ENCODE assay signal across 8 cellular contexts in genomic region chr1:154936416-154937050, GRCh38. TPM values are rescaled to one million over a fixed set of nuclear protein-coding genes. Genes with fewer than 3 reads are reported as not detected.
DNase-seq lines count a peak whose midpoint lies in the region; ATAC-seq and TF ChIP-seq lines count a peak whose summit lies in the region.

Gene PMVK, minus strand, starts transcription at chr1:154936719. Its CDS starts 34 bp downstream, at chr1:154936685.

- H3K27ac Mint-ChIP-seq in GM23338 = peak within 1 kb of the TSS; percentile 100
- peak within 1 kb of the TSS; percentile 95 for H3K27ac Mint-ChIP-seq in activated T-helper 2 cell treated with anti-CD3 and anti-CD28 coated beads, Interferon-gamma antibody, Interleukin-2, Interleukin-4, amounts not matched to agents 10 μg/mL and 5 μg/mL and 100 μg/mL, durations not matched to agents 14 hours and 24 hours and 36 hours
- H3K27ac Mint-ChIP-seq in natural killer cell treated with Interleukin-12 subunit alpha and Interleukin-12 subunit beta and Interleukin-15 and Interleukin-18, amount 100 ng/mL, for 72 hours = peak within 1 kb of the TSS; percentile 99

- H3K4me2 ChIP-seq in GM23338 = peak within 1 kb of the TSS; percentile 84

- DNase-seq in EH (ENCODE audit: low read depth) = peak; percentile 94
- DNase-seq in GM23338 (ENCODE audit: low spot score) = peak; percentile 98
- peak; percentile 99 for DNase-seq in RPMI8226
- peak; percentile 94 for DNase-seq in activated T-helper 2 cell treated with anti-CD3 and anti-CD28 coated beads, Interferon-gamma antibody, Interleukin-2, Interleukin-4, amounts not matched to agents 10 μg/mL and 5 μg/mL and 100 μg/mL, durations not matched to agents 14 hours and 24 hours and 36 hours (ENCODE audit: low spot score)
- DNase-seq in fibroblast of peridontal ligament (ENCODE audit: extremely low read depth) = peak; percentile 97
- peak; percentile 97 for DNase-seq in natural killer cell treated with Interleukin-12 subunit alpha and Interleukin-12 subunit beta and Interleukin-15 and Interleukin-18, amount 100 ng/mL, for 72 hours (ENCODE audit: low spot score)
- peak; percentile 96 for DNase-seq in stimulated activated naive CD8-positive, alpha-beta T cell treated with anti-CD3 and anti-CD28 coated beads, Interleukin-15, Interleukin-2, amounts not matched to agents 100 U/mL and 50 U/mL, for 24 hours

- peak in 1 of 2 experiments; percentile 45; a peak in 3 of 4 replicates for TF ChIP-seq CTCF in GM23338 (conservative IDR thresholded peaks at IDR 0.05; ENCODE audit: low read depth in 2 of 2)
- peak; percentile 53; the same call in 1 of the 2 replicates for TF ChIP-seq CTCF in LNCAP (IDR thresholded peaks at IDR 0.05)

- peak within 1 kb of the TSS; percentile 87 for H3K4me3 Mint-ChIP-seq in GM23338
- H3K4me3 Mint-ChIP-seq in activated T-helper 2 cell treated with anti-CD3 and anti-CD28 coated beads, Interferon-gamma antibody, Interleukin-2, Interleukin-4, amounts not matched to agents 10 μg/mL and 5 μg/mL and 100 μg/mL, durations not matched to agents 14 hours and 24 hours and 36 hours (ENCODE audit: low read depth) = peak within 1 kb of the TSS; percentile 93
- H3K4me3 Mint-ChIP-seq in natural killer cell treated with Interleukin-12 subunit alpha and Interleukin-12 subunit beta and Interleukin-15 and Interleukin-18, amount 100 ng/mL, for 72 hours = peak within 1 kb of the TSS; percentile 97

- peaks cover 4% of the 10 kb centered on the region; the same call in 1 of the 3 replicates for H3K36me3 Mint-ChIP-seq in GM23338 (ENCODE audit: low read depth)
- peaks cover 12% of the 10 kb centered on the region for H3K36me3 Mint-ChIP-seq in activated T-helper 2 cell treated with anti-CD3 and anti-CD28 coated beads, Interferon-gamma antibody, Interleukin-2, Interleukin-4, amounts not matched to agents 10 μg/mL and 5 μg/mL and 100 μg/mL, durations not matched to agents 14 hours and 24 hours and 36 hours (ENCODE audit: low read depth)
- H3K36me3 Mint-ChIP-seq in natural killer cell treated with Interleukin-12 subunit alpha and Interleukin-12 subunit beta and Interleukin-15 and Interleukin-18, amount 100 ng/mL, for 72 hours = no peaks in the 10 kb centered on the region

- no peaks in the 10 kb centered on the region for H3K36me3 ChIP-seq in GM23338 (ENCODE audit: insufficient read depth)

- H3K27me3 ChIP-seq in GM23338 (ENCODE audit: insufficient read depth) = no peaks in the 10 kb centered on the region; the same call in 1 of the 2 replicates

- H3F3A ChIP-seq in GM23338 (replicated peaks; ENCODE audit: low read depth) = peaks cover 10% of the 10 kb centered on the region

- peaks cover 23% of the 10 kb centered on the region for H3K4me1 Mint-ChIP-seq in GM23338
- peaks cover 44% of the 10 kb centered on the region for H3K4me1 Mint-ChIP-seq in activated T-helper 2 cell treated with anti-CD3 and anti-CD28 coated beads, Interferon-gamma antibody, Interleukin-2, Interleukin-4, amounts not matched to agents 10 μg/mL and 5 μg/mL and 100 μg/mL, durations not matched to agents 14 hours and 24 hours and 36 hours (ENCODE audit: low read depth)
- peaks cover 38 to 46% of the 10 kb centered on the region in 2 donors for H3K4me1 Mint-ChIP-seq in natural killer cell treated with Interleukin-12 subunit alpha and Interleukin-12 subunit beta and Interleukin-15 and Interleukin-18, amount 100 ng/mL, for 72 hours (ENCODE audit: low read depth in 2 of 2)

- H3K27me3 Mint-ChIP-seq in GM23338 (ENCODE audit: insufficient read depth, low read depth, poor library complexity) = peaks cover 27% of the 10 kb centered on the region
- H3K27me3 Mint-ChIP-seq in activated T-helper 2 cell treated with anti-CD3 and anti-CD28 coated beads, Interferon-gamma antibody, Interleukin-2, Interleukin-4, amounts not matched to agents 10 μg/mL and 5 μg/mL and 100 μg/mL, durations not matched to agents 14 hours and 24 hours and 36 hours (ENCODE audit: low read depth) = no peaks in the 10 kb centered on the region
- no peaks in the 10 kb centered on the region for H3K27me3 Mint-ChIP-seq in natural killer cell treated with Interleukin-12 subunit alpha and Interleukin-12 subunit beta and Interleukin-15 and Interleukin-18, amount 100 ng/mL, for 72 hours

- peak within 1 kb of the TSS; percentile 64 for H3K4me3 ChIP-seq in GM23338

- peak; percentile 85 for ATAC-seq in GM23338
- peak; percentile 92 to 96 for ATAC-seq in natural killer cell treated with Interleukin-12 subunit alpha and Interleukin-12 subunit beta and Interleukin-15 and Interleukin-18, amount 100 ng/mL, for 72 hours
- ATAC-seq in stimulated activated naive CD8-positive, alpha-beta T cell treated with anti-CD3 and anti-CD28 coated beads, Interleukin-15, Interleukin-2, amounts not matched to agents 100 U/mL and 50 U/mL, for 24 hours = peak; percentile 84

- no peaks in the 10 kb centered on the region; the same call in 1 of the 2 replicates for H3K79me2 ChIP-seq in GM23338 (replicated peaks; ENCODE audit: insufficient read depth)

- intact Hi-C loops in activated T-helper 2 cell treated with anti-CD3 and anti-CD28 coated beads, Interferon-gamma antibody, Interleukin-2, Interleukin-4, amounts not matched to agents 10 μg/mL and 5 μg/mL and 100 μg/mL, durations not matched to agents 14 hours and 24 hours and 36 hours (cut with micrococcal nuclease) = loop anchor here (1.0 to 2.0 kb wide), 4 partner anchors 19 to 378 kb away; partner anchors contain the start of genes CKS1B, KRTCAP2, TRIM46 and UBE2Q1

- H3K27ac ChIP-seq in GM23338 (ENCODE audit: low read depth) = peak within 1 kb of the TSS; percentile 89

- peaks cover 3% of the 10 kb centered on the region; the same call in 1 of the 3 replicates for H3K9me3 Mint-ChIP-seq in GM23338
- H3K9me3 Mint-ChIP-seq in activated T-helper 2 cell treated with anti-CD3 and anti-CD28 coated beads, Interferon-gamma antibody, Interleukin-2, Interleukin-4, amounts not matched to agents 10 μg/mL and 5 μg/mL and 100 μg/mL, durations not matched to agents 14 hours and 24 hours and 36 hours = no peaks in the 10 kb centered on the region
- H3K9me3 Mint-ChIP-seq in natural killer cell treated with Interleukin-12 subunit alpha and Interleukin-12 subunit beta and Interleukin-15 and Interleukin-18, amount 100 ng/mL, for 72 hours = no peaks in the 10 kb centered on the region

- no peaks in the 10 kb centered on the region for H4K20me1 ChIP-seq in GM23338 (replicated peaks; ENCODE audit: insufficient read depth)

- peaks cover 16% of the 10 kb centered on the region for H3K4me1 ChIP-seq in GM23338 (ENCODE audit: insufficient read depth)

- no peaks in the 10 kb centered on the region; the same call in 1 of the 2 replicates for H3K9me2 ChIP-seq in GM23338 (ENCODE audit: insufficient read depth)

- peak within 1 kb of the TSS; percentile 53 for H2AFZ ChIP-seq in GM23338

TF ChIP-seq in GM23338, 12 proteins besides CTCF, POLR2A, EP300 and RAD21 (continues in another document):
- peak; percentile 84 for TF ChIP-seq POLR2AphosphoS5 (IDR thresholded peaks at IDR 0.05; ENCODE audit: low read depth)
- TF ChIP-seq CREB1 (CRISPR knock-in tag; IDR thresholded peaks at IDR 0.05; ENCODE audit: low read depth) = peak; percentile 18; the same call in 1 of the 2 replicates
- TF ChIP-seq STAT1 (IDR thresholded peaks at IDR 0.05; ENCODE audit: unreplicated experiment) = no peak
- TF ChIP-seq ZNF114 (CRISPR knock-in tag; IDR thresholded peaks at IDR 0.05) = no peak
- TF ChIP-seq EZH2 (IDR thresholded peaks at IDR 0.05; ENCODE audit: low read depth, unreplicated experiment) = no peak
- peak; percentile 32 for TF ChIP-seq REST (IDR thresholded peaks at IDR 0.05; ENCODE audit: unreplicated experiment)
- TF ChIP-seq NANOG (IDR thresholded peaks at IDR 0.05; ENCODE audit: borderline replicate concordance) = no peak
- no peak for TF ChIP-seq ZNF331 (CRISPR knock-in tag; IDR thresholded peaks at IDR 0.05; ENCODE audit: low read depth)
- no peak for TF ChIP-seq ETS1 (IDR thresholded peaks at IDR 0.05)

RNA-seq across cellular contexts. Expression of gene PMVK, which starts in this region (rescaled TPM):
- total RNA-seq in GM23338 (2014; rRNA removed; shearing (Covaris generic)) = 8.1 and 11.2 TPM in 2 replicates
- 22.2 and 25.0 TPM in 2 replicates for polyA plus RNA-seq in GM23338 (2016; fragmentation: Nextera tagmentation; extraction: Ambion mirVana)
- 44.7 and 44.8 TPM in 2 replicates for total RNA-seq in activated T-helper 2 cell treated with anti-CD3 and anti-CD28 coated beads, Interferon-gamma antibody, Interleukin-2, Interleukin-4, amounts not matched to agents 10 μg/mL and 5 μg/mL and 100 μg/mL, durations not matched to agents 14 hours and 24 hours and 36 hours
- total RNA-seq in natural killer cell treated with Interleukin-12 subunit alpha and Interleukin-12 subunit beta and Interleukin-15 and Interleukin-18, amount 100 ng/mL, for 72 hours = 10 to 100 TPM; 28.8 to 53.9 TPM

Comparison
In these comparisons a context has a peak if more than half of its experiments do, and no peak if none do; other contexts are left out.
1. Peak in every context shown above with its lines: DNase-seq, ATAC-seq, H3K4me3 ChIP-seq and H3K27ac ChIP-seq.